ENCODE assay signal across 1 cellular context in the genomic region with DNA sequence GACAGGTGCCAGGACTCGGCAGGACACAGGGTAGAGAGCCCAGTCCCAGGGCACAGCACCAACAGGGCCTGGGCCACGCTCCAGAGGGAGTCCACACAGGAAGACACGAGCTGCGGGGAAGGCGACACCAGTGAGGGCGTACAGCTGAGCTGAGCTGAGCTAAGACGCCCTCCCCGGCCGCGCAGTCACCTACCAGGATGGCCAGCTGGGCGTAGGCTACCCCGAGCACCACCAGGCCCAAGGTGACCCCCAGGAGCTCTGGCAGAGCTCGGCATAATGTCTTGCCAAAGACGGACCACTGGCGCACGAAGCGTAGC.
TF ChIP-seq lines count a peak whose summit lies in the region.

No MANE protein-coding gene starts in this region.

TF ChIP-seq in WTC11, 78 proteins besides CTCF, POLR2A, EP300 and RAD21 (continued from another document):
- no peak for TF ChIP-seq E2F5 (CRISPR knock-in tag; IDR thresholded peaks at IDR 0.05)
- TF ChIP-seq ZNF532 (CRISPR knock-in tag; IDR thresholded peaks at IDR 0.05; ENCODE audit: borderline replicate concordance) = no peak
- TF ChIP-seq, protein P1, sequence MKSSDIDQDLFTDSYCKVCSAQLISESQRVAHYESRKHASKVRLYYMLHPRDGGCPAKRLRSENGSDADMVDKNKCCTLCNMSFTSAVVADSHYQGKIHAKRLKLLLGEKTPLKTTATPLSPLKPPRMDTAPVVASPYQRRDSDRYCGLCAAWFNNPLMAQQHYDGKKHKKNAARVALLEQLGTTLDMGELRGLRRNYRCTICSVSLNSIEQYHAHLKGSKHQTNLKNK (CRISPR knock-in tag; IDR thresholded peaks at IDR 0.05) = no peak
